Comparison of ENCODE assay signal across 8 cellular contexts in the genomic region with DNA sequence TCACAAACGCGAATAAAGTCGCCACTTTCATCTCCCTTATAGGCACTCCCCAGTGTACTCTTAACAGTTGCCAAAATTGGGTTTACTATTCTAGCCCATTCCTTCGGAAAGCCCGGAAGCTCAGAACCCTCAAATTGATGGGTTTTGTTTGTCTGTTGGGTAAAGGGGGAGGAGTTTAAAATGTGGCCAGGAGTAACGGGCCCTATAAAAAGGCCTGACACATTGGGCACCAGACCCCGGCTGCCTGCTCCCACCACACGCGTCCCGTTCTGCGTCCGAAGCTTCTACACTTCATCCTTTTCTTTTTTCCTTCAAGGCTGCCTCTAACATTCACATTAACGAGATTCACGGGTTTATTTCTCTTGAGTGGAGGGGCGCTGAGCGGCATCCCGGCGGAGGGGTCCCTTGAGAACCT. TPM values are rescaled to one million over a fixed set of nuclear protein-coding genes. Genes with fewer than 3 reads are reported as not detected.
DNase-seq lines count a peak whose midpoint lies in the region; ATAC-seq and TF ChIP-seq lines count a peak whose summit lies in the region.

No MANE protein-coding gene starts in this region.

- H3K56ac ChIP-seq in mesendoderm (ENCODE audit: low read length), result peak overlapping the region; percentile 77

- no peak overlapping the region for H2BK15ac ChIP-seq in mesendoderm (replicated peaks; ENCODE audit: low read depth)

- H3K79me2 ChIP-seq in mesendoderm (ENCODE audit: control insufficient read depth, insufficient read depth, low read length), result no peaks in the 10 kb centered on the region

- no peak overlapping the region for H2AK5ac ChIP-seq in mesendoderm (ENCODE audit: low read length)

- ATAC-seq in HG02973 (IDR thresholded peaks at IDR 0.05; ENCODE audit: unreplicated experiment), result peak; percentile 2
- ATAC-seq in HG02588 (IDR thresholded peaks at IDR 0.05; ENCODE audit: unreplicated experiment), result no peak

- 4 to 8% (median 8%) methylated on average over 18 of the region's 18 CpGs for WGBS in adrenal gland, 4 donors
- WGBS in mesendoderm (ENCODE audit: extremely low coverage, insufficient coverage, low lambda C conversion rate), result no CpG with 5 or more reads among the region's 18 CpGs

- TF ChIP-seq POLR2A in adrenal gland (IDR thresholded peaks at IDR 0.05), result no peak

- DNase-seq in adrenal gland (peak in 1 of 7 donors; percentile 37), mesendoderm (no peak), inferior parietal cortex (ENCODE audit: extremely low spot score) (no peak), AML-193 (lab: John Stamatoyannopoulos, UW) (no peak)
- DNase-seq in stimulated activated CD4-positive, alpha-beta T cell treated with anti-CD3 and anti-CD28 coated beads, Interleukin-4, amount 100 ng/mL, for 24 hours, result no peak

- H3K9me3 ChIP-seq in adrenal gland (replicated peaks in 1 of 3), result no peaks in the 10 kb centered on the region

- H4K8ac ChIP-seq in mesendoderm (ENCODE audit: low read depth, low read length), result no peak overlapping the region

- no peak overlapping the region for H2BK5ac ChIP-seq in mesendoderm (ENCODE audit: low read length)

- H3K36me3 ChIP-seq in adrenal gland (replicated peaks in 1 of 2) (peaks cover 0 to 17% of the 10 kb centered on the region in 2 donors), mesendoderm (ENCODE audit: control insufficient read depth, insufficient read depth, low read length) (peaks cover 2% of the 10 kb centered on the region)

- peak overlapping the region in 2 of 4 donors; percentile 33 to 73 for H3K4me3 ChIP-seq in adrenal gland
- H3K4me3 ChIP-seq in mesendoderm (ENCODE audit: low read length), result no peak overlapping the region

- no peak overlapping the region for H3K18ac ChIP-seq in mesendoderm (ENCODE audit: low read length)

- H3K27ac ChIP-seq in C4-2B (peak overlapping the region; percentile 78), adrenal gland (peak overlapping the region; percentile 83 to 96 (median 90)), mesendoderm (ENCODE audit: low read depth, low read length) (no peak overlapping the region)

- H3K79me1 ChIP-seq in mesendoderm (ENCODE audit: low read length), result no peaks in the 10 kb centered on the region

- H3K4ac ChIP-seq in mesendoderm (ENCODE audit: low read depth, low read length), result no peak overlapping the region

- peak overlapping the region; percentile 54 for H3K4me2 ChIP-seq in mesendoderm (ENCODE audit: low read length)

- H3K9ac ChIP-seq in mesendoderm (ENCODE audit: low read length), result peak overlapping the region; percentile 50

- peaks cover 7 to 9% of the 10 kb centered on the region in 2 donors for H3K4me1 ChIP-seq in adrenal gland (replicated peaks in 1 of 2)
- H3K4me1 ChIP-seq in mesendoderm (ENCODE audit: control insufficient read depth, low read depth, low read length), result peaks cover 3% of the 10 kb centered on the region

- H3K27me3 ChIP-seq in adrenal gland (no peaks in the 10 kb centered on the region), mesendoderm (ENCODE audit: insufficient read depth, low read length, poor library complexity) (no peaks in the 10 kb centered on the region)

- H2BK120ac ChIP-seq in mesendoderm (ENCODE audit: low read depth, low read length), result no peak overlapping the region

- H3K23ac ChIP-seq in mesendoderm (ENCODE audit: low read length), result no peak overlapping the region

- TF ChIP-seq CTCF in C4-2B (conservative IDR thresholded peaks at IDR 0.05) (no peak), adrenal gland (IDR thresholded peaks at IDR 0.05) (no peak)

- intact Hi-C loops in adrenal gland (cut with DNase I), result loop anchor here (5.0 to 10.0 kb wide), 5 partner anchors 55 to 165 kb away; partner anchors contain the start of genes ABCB6 (in 1 of the 2) and CRYBA2 (in 1 of the 2)

- H4K5ac ChIP-seq in mesendoderm (ENCODE audit: low read length), result no peak overlapping the region

RNA-seq across cellular contexts. Expression of gene NHEJ1, which starts 0.8 kb away (rescaled TPM):
- total RNA-seq in adrenal gland, result 10 to 100 TPM; 11.9 to 22.9 (median 18.2) TPM
- polyA plus RNA-seq in adrenal gland, result 10 to 100 TPM in 1 of 3 donors, 1 to 10 TPM in 2; 5.7 to 26.0 (median 7.1) TPM
- 17.6 TPM for polyA plus RNA-seq in mesendoderm (2013, experiment 1 of 2)
- polyA plus RNA-seq in mesendoderm (2013, experiment 2 of 2), result 17.5 TPM

RNA-seq across cellular contexts. Expression of gene SLC23A3, which starts 10.1 kb away (rescaled TPM):
- 1 to 10 TPM in 2 of 8 donors, under 1 TPM in 4, not detected in 2; 0.14 to 2.9 (median 0.70) TPM for total RNA-seq in adrenal gland
- polyA plus RNA-seq in adrenal gland, result 1 to 10 TPM in 1 of 3 donors, under 1 TPM in 2; 0.11 to 4.3 (median 0.84) TPM
- polyA plus RNA-seq in mesendoderm (2013, experiment 1 of 2), result 0.25 TPM
- 0.03 TPM for polyA plus RNA-seq in mesendoderm (2013, experiment 2 of 2)

RNA-seq across cellular contexts. Expression of gene CNPPD1, which starts 16.9 kb away (rescaled TPM):
- total RNA-seq in adrenal gland, result 100 to 1,000 TPM in 6 of 8 donors, 10 to 100 TPM in 2; 89.7 to 137 (median 111) TPM
- 10 to 100 TPM; 46.9 to 62.7 (median 61.0) TPM for polyA plus RNA-seq in adrenal gland
- 20.4 TPM for polyA plus RNA-seq in mesendoderm (2013, experiment 1 of 2)
- polyA plus RNA-seq in mesendoderm (2013, experiment 2 of 2), result 20.2 TPM

RNA-seq across cellular contexts. Expression of gene RETREG2, which starts 18.3 kb away (rescaled TPM):
- 100 to 1,000 TPM in 5 of 8 donors, 10 to 100 TPM in 3; 69.8 to 159 (median 117) TPM for total RNA-seq in adrenal gland
- 10 to 100 TPM; 30.1 to 63.3 (median 47.6) TPM for polyA plus RNA-seq in adrenal gland
- polyA plus RNA-seq in mesendoderm (2013, experiment 1 of 2), result 25.3 TPM
- polyA plus RNA-seq in mesendoderm (2013, experiment 2 of 2), result 26.0 TPM

RNA-seq across cellular contexts. Expression of gene ZFAND2B, which starts 46.8 kb away (rescaled TPM):
- 100 to 1,000 TPM in 1 of 8 donors, 10 to 100 TPM in 7; 29.8 to 156 (median 34.9) TPM for total RNA-seq in adrenal gland
- polyA plus RNA-seq in adrenal gland, result 10 to 100 TPM; 24.7 to 85.5 (median 48.3) TPM
- 15.2 TPM for polyA plus RNA-seq in mesendoderm (2013, experiment 1 of 2)
- 16.0 TPM for polyA plus RNA-seq in mesendoderm (2013, experiment 2 of 2)
